In genomic region chr7:74185016-74185415, GRCh38 we compare ENCODE assay signal across 22 cellular contexts. TPM values are rescaled to one million over a fixed set of nuclear protein-coding genes. Genes with fewer than 3 reads are reported as not detected.
DNase-seq lines count a peak whose midpoint lies in the region; ATAC-seq and TF ChIP-seq lines count a peak whose summit lies in the region.
"Had no signal": no experiment of that assay in that cellular context is flagged by ENCODE, and none has a peak within 500 bp of the region (broad histone marks: within the 10 kb centered on the region; RNA-seq: fewer than 3 reads in every experiment).

No MANE protein-coding gene starts in this region.

- H3K9me3 Mint-ChIP-seq in activated naive CD4-positive, alpha-beta T cell treated with anti-CD3 and anti-CD28 coated beads for 36 hours: no peaks in the 10 kb centered on the region
- H3K9me3 Mint-ChIP-seq in GM23338: no peaks in the 10 kb centered on the region; the same call in 2 of the 3 replicates
- H3K9me3 Mint-ChIP-seq in effector memory CD8-positive, alpha-beta T cell: no peaks in the 10 kb centered on the region
- H3K9me3 Mint-ChIP-seq: activated naive CD4-positive, alpha-beta T cell treated with anti-CD3 and anti-CD28 coated beads, Interleukin-2, amount 10 ng/mL, durations not matched to agents 7 days and 5 days; brain; nephron had no signal

- H3K4me1 Mint-ChIP-seq in activated naive CD4-positive, alpha-beta T cell treated with anti-CD3 and anti-CD28 coated beads for 36 hours (ENCODE audit: low read depth): peaks cover 74% of the 10 kb centered on the region
- peaks cover 40% of the 10 kb centered on the region for H3K4me1 Mint-ChIP-seq in GM23338
- peaks cover 60 to 74% of the 10 kb centered on the region in 2 donors for H3K4me1 Mint-ChIP-seq in effector memory CD8-positive, alpha-beta T cell (ENCODE audit: low read depth in 2 of 2)

- H3K4me3 ChIP-seq in GM23338 (no peak overlapping the region), spleen (no peak overlapping the region)
- H3K4me3 ChIP-seq: Peyer's patch, vagina had no signal

- ATAC-seq in GM23338 (no peak), HG02884 (IDR thresholded peaks at IDR 0.05; ENCODE audit: unreplicated experiment) (no peak), GM18870 (IDR thresholded peaks at IDR 0.05; ENCODE audit: unreplicated experiment) (no peak)
- no peak for ATAC-seq in effector memory CD8-positive, alpha-beta T cell (replicated peaks)

- no peak for TF ChIP-seq CTCF in GM23338 (conservative IDR thresholded peaks at IDR 0.05; ENCODE audit: low read depth in 2 of 2)
- TF ChIP-seq CTCF in spleen (IDR thresholded peaks at IDR 0.05 in 8 of 11, conservative IDR thresholded peaks at IDR 0.05 in 3 of 11): no peak

- H3K9me2 ChIP-seq in GM23338 (ENCODE audit: insufficient read depth): no peaks in the 10 kb centered on the region
- H3K9me2 ChIP-seq: SK-N-SH had no signal

- H3K4me1 ChIP-seq in GM23338 (ENCODE audit: insufficient read depth): peaks cover 38% of the 10 kb centered on the region
- peaks cover 65 to 93% (median 84%) of the 10 kb centered on the region in 6 donors for H3K4me1 ChIP-seq in spleen

- no peaks in the 10 kb centered on the region for H3K27me3 Mint-ChIP-seq in activated naive CD4-positive, alpha-beta T cell treated with anti-CD3 and anti-CD28 coated beads for 36 hours (ENCODE audit: low read depth)
- H3K27me3 Mint-ChIP-seq in GM23338 (ENCODE audit: insufficient read depth, low read depth, poor library complexity): no peaks in the 10 kb centered on the region
- H3K27me3 Mint-ChIP-seq in effector memory CD8-positive, alpha-beta T cell: no peaks in the 10 kb centered on the region
- H3K27me3 Mint-ChIP-seq: activated naive CD4-positive, alpha-beta T cell treated with anti-CD3 and anti-CD28 coated beads, Interleukin-2, amount 10 ng/mL, durations not matched to agents 7 days and 5 days; brain had no signal

- intact Hi-C loops in activated naive CD4-positive, alpha-beta T cell treated with anti-CD3 and anti-CD28 coated beads for 36 hours (cut with micrococcal nuclease): no loop called here
- intact Hi-C loops in spleen (cut with DNase I; ENCODE audit: low total_unique reads): no loop called here

- H3K27ac ChIP-seq in GM23338 (ENCODE audit: low read depth): peak overlapping the region; percentile 60
- peak overlapping the region in 5 of 8 donors; percentile 19 to 56 (median 48) for H3K27ac ChIP-seq in spleen
- H3K27ac ChIP-seq: Peyer's patch, vagina had no signal

- H3K4me3 Mint-ChIP-seq in activated naive CD4-positive, alpha-beta T cell treated with anti-CD3 and anti-CD28 coated beads for 36 hours: no peak overlapping the region
- no peak overlapping the region for H3K4me3 Mint-ChIP-seq in GM23338
- peak overlapping the region; percentile 47 to 48 for H3K4me3 Mint-ChIP-seq in effector memory CD8-positive, alpha-beta T cell
- H3K4me3 Mint-ChIP-seq: activated naive CD4-positive, alpha-beta T cell treated with anti-CD3 and anti-CD28 coated beads, Interleukin-2, amount 10 ng/mL, durations not matched to agents 7 days and 5 days; nephron had no signal

- peaks cover 25% of the 10 kb centered on the region for H3K36me3 ChIP-seq in GM23338 (ENCODE audit: insufficient read depth)
- H3K36me3 ChIP-seq in spleen: peaks cover 0 to 81% (median 38%) of the 10 kb centered on the region in 6 donors

- H3K9me3 ChIP-seq in spleen: no peaks in the 10 kb centered on the region
- H3K9me3 ChIP-seq: Peyer's patch, SK-N-SH, vagina had no signal

- peaks cover 39% of the 10 kb centered on the region for H3F3A ChIP-seq in GM23338 (replicated peaks; ENCODE audit: low read depth)

- no peak for TF ChIP-seq POLR2A in spleen (IDR thresholded peaks at IDR 0.05)

- 87 to 91% (median 89%) methylated on average over 6 of the region's 6 CpGs for WGBS in spleen, 5 donors

- H3K27ac Mint-ChIP-seq in activated naive CD4-positive, alpha-beta T cell treated with anti-CD3 and anti-CD28 coated beads for 36 hours: peak overlapping the region; percentile 61
- H3K27ac Mint-ChIP-seq in GM23338: no peak overlapping the region
- peak overlapping the region; percentile 52 to 67 for H3K27ac Mint-ChIP-seq in effector memory CD8-positive, alpha-beta T cell
- H3K27ac Mint-ChIP-seq: nephron had no signal

- H2AFZ ChIP-seq in GM23338: no peak overlapping the region

- H4K20me1 ChIP-seq in GM23338 (replicated peaks; ENCODE audit: insufficient read depth): peaks cover 88% of the 10 kb centered on the region

- H3K36me3 Mint-ChIP-seq in activated naive CD4-positive, alpha-beta T cell treated with anti-CD3 and anti-CD28 coated beads for 36 hours (ENCODE audit: low read depth): peaks cover 55% of the 10 kb centered on the region
- H3K36me3 Mint-ChIP-seq in GM23338 (ENCODE audit: low read depth): peaks cover 48% of the 10 kb centered on the region
- H3K36me3 Mint-ChIP-seq in effector memory CD8-positive, alpha-beta T cell (ENCODE audit: insufficient read depth): peaks cover 67% of the 10 kb centered on the region

- H3K79me2 ChIP-seq in GM23338 (replicated peaks; ENCODE audit: insufficient read depth): peaks cover 100% of the 10 kb centered on the region

- no peak for DNase-seq in activated naive CD4-positive, alpha-beta T cell treated with anti-CD3 and anti-CD28 coated beads for 36 hours
- no peak for DNase-seq in activated naive CD4-positive, alpha-beta T cell (lab: John Stamatoyannopoulos, UW)
- no peak for DNase-seq in GM23338 (ENCODE audit: low spot score)
- no peak for DNase-seq in effector memory CD8-positive, alpha-beta T cell
- no peak for DNase-seq in spleen
- DNase-seq in GM19240 (ENCODE audit: insufficient read length, low spot score): no peak
- DNase-seq: ACHN; activated naive CD4-positive, alpha-beta T cell treated with anti-CD3 and anti-CD28 coated beads, Interleukin-2, amount 10 ng/mL, durations not matched to agents 7 days and 5 days; DMS79; foreskin fibroblast; kidney glomerular epithelial cell; NCI-H1694; NCI-H2227 treated with DMSO at 0.1 percent for 48 hours; Peyer's patch; posterior cingulate gyrus; SK-N-SH; substantia nigra had no signal

- CTCF ChIA-PET in activated naive CD4-positive, alpha-beta T cell treated with anti-CD3 and anti-CD28 coated beads for 36 hours (lab: Charles Lee): no interaction called here

- H3K27me3 ChIP-seq in GM23338 (ENCODE audit: insufficient read depth) (no peaks in the 10 kb centered on the region), spleen (replicated peaks in 1 of 7) (no peaks in the 10 kb centered on the region)
- H3K27me3 ChIP-seq: Peyer's patch, vagina had no signal

- peak overlapping the region; percentile 62 for H3K4me2 ChIP-seq in GM23338

TF ChIP-seq in GM23338, 12 proteins besides CTCF, POLR2A, EP300 and RAD21:
- no peak for TF ChIP-seq POLR2AphosphoS5 (IDR thresholded peaks at IDR 0.05; ENCODE audit: low read depth)
- TF ChIP-seq JUNB (IDR thresholded peaks at IDR 0.05; ENCODE audit: unreplicated experiment): no peak
- TF ChIP-seq CREB1 (CRISPR knock-in tag; IDR thresholded peaks at IDR 0.05; ENCODE audit: low read depth): no peak
- TF ChIP-seq NANOG (IDR thresholded peaks at IDR 0.05; ENCODE audit: borderline replicate concordance): no peak
- TF ChIP-seq EZH2phosphoT487 (IDR thresholded peaks at IDR 0.05; ENCODE audit: unreplicated experiment): no peak
- TF ChIP-seq, protein P1, sequence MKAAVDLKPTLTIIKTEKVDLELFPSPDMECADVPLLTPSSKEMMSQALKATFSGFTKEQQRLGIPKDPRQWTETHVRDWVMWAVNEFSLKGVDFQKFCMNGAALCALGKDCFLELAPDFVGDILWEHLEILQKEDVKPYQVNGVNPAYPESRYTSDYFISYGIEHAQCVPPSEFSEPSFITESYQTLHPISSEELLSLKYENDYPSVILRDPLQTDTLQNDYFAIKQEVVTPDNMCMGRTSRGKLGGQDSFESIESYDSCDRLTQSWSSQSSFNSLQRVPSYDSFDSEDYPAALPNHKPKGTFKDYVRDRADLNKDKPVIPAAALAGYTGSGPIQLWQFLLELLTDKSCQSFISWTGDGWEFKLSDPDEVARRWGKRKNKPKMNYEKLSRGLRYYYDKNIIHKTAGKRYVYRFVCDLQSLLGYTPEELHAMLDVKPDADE (IDR thresholded peaks at IDR 0.05): no peak
- TF ChIP-seq REST (IDR thresholded peaks at IDR 0.05; ENCODE audit: unreplicated experiment): no peak

RNA-seq across cellular contexts. Expression of gene EIF4H, which starts 10.9 kb away (rescaled TPM):
- 100 to 1,000 TPM; 492 to 518 TPM for total RNA-seq in activated naive CD4-positive, alpha-beta T cell treated with anti-CD3 and anti-CD28 coated beads for 36 hours
- total RNA-seq in GM23338 (2014; rRNA removed; shearing (Covaris generic)): 298 and 309 TPM in 2 replicates
- 183 and 197 TPM in 2 replicates for polyA plus RNA-seq in GM23338 (2016; fragmentation: Nextera tagmentation; extraction: Ambion mirVana)
- total RNA-seq in spleen: 100 to 1,000 TPM; 179 to 224 (median 197) TPM
- 100 to 1,000 TPM in 1 of 3 donors, 10 to 100 TPM in 2; 75.5 to 133 (median 98.4) TPM for polyA plus RNA-seq in spleen

RNA-seq across cellular contexts. Expression of gene LAT2, which starts 24.8 kb away (rescaled TPM):
- 1 to 10 TPM; 2.4 to 2.6 TPM for total RNA-seq in activated naive CD4-positive, alpha-beta T cell treated with anti-CD3 and anti-CD28 coated beads for 36 hours
- 0.08 TPM in 1 of 2 replicates, not detected in the other for total RNA-seq in GM23338 (2014; rRNA removed; shearing (Covaris generic))
- 0.94 and 1.5 TPM in 2 replicates for polyA plus RNA-seq in GM23338 (2016; fragmentation: Nextera tagmentation; extraction: Ambion mirVana)
- 100 to 1,000 TPM in 1 of 7 donors, 10 to 100 TPM in 6; 58.9 to 100 (median 76.4) TPM for total RNA-seq in spleen
- polyA plus RNA-seq in spleen: 100 to 1,000 TPM; 108 to 130 (median 127) TPM

Comparison
In these comparisons a context has a peak if more than half of its experiments do, and no peak if none do; other contexts are left out.
1. H3K4me3 Mint-ChIP-seq: peak in effector memory CD8-positive, alpha-beta T cell (2 of 2); none in activated naive CD4-positive, alpha-beta T cell treated with anti-CD3 and anti-CD28 coated beads for 36 hours (single experiment) and GM23338 (single experiment).
2. RNA of gene LAT2, which starts 24.8 kb away (total RNA-seq): 58.9 to 100 TPM in spleen; 2.4 to 2.6 TPM in activated naive CD4-positive, alpha-beta T cell treated with anti-CD3 and anti-CD28 coated beads for 36 hours and 0.08 TPM in GM23338; every median in the first group is over 10 times any median in the second.